10 cellular contexts compared by ENCODE assay signal in genomic region chr1:68010094-68010493, GRCh38. TPM values are rescaled to one million over a fixed set of nuclear protein-coding genes. Genes with fewer than 3 reads are reported as not detected.
A peak's percentile ranks its signal among the peaks of the same experiment; 100 is the strongest.
DNase-seq lines count a peak whose midpoint lies in the region; ATAC-seq and TF ChIP-seq lines count a peak whose summit lies in the region.
"Had no signal": no experiment of that assay in that cellular context is flagged by ENCODE, and none has a peak within 500 bp of the region (broad histone marks: within the 10 kb centered on the region; RNA-seq: fewer than 3 reads in every experiment).

No MANE protein-coding gene starts in this region.

- H2BK20ac ChIP-seq in IMR-90 (ENCODE audit: low read depth, low read length), result no peak overlapping the region

- H3K4me3 ChIP-seq in IMR-90 (ENCODE audit: insufficient read depth, low read depth, low read length) (no peak overlapping the region), WERI-Rb-1 (ENCODE audit: low read depth, low read length) (no peak overlapping the region)

- no peaks in the 10 kb centered on the region for H3K9me3 ChIP-seq in IMR-90 (ENCODE audit: control insufficient read depth, insufficient read depth, low read length)
- H3K9me3 ChIP-seq in WERI-Rb-1 (ENCODE audit: severe bottlenecking), result no peaks in the 10 kb centered on the region

- TF ChIP-seq CTCF in 22Rv1 (IDR thresholded peaks at IDR 0.05) (peak; percentile 38; the same call in 1 of the 2 replicates), IMR-90 (conservative IDR thresholded peaks at IDR 0.05; ENCODE audit: low read depth, low read length) (peak; percentile 58), WERI-Rb-1 (IDR thresholded peaks at IDR 0.05; ENCODE audit: low read depth, low read length) (no peak)

- H3K9ac ChIP-seq in IMR-90 (ENCODE audit: low read depth, low read length), result no peak overlapping the region
- H3K9ac ChIP-seq: KMS-11 had no signal

- no peak overlapping the region for H4K91ac ChIP-seq in IMR-90 (ENCODE audit: insufficient read depth, low read depth, low read length)

- no TSS peak for BruUV-seq in IMR-90 (replicated peaks; lab: Mats Ljungman, UMichigan)

- H2BK15ac ChIP-seq in IMR-90 (ENCODE audit: low read depth, low read length), result no peak overlapping the region

- H3K18ac ChIP-seq in IMR-90 (ENCODE audit: low read depth, low read length), result no peak overlapping the region

- H3K27me3 ChIP-seq in IMR-90 (ENCODE audit: control insufficient read depth, insufficient read depth, low read length), result no peaks in the 10 kb centered on the region
- no peaks in the 10 kb centered on the region for H3K27me3 ChIP-seq in WERI-Rb-1 (ENCODE audit: insufficient read depth, low read depth, severe bottlenecking)

- intact Hi-C loops in IMR-90 (cut with micrococcal nuclease), result loop anchor here (1.0 to 2.0 kb wide), 2 partner anchors 157 to 243 kb away; no protein-coding TSS in a partner anchor
- intact Hi-C loops in left cardiac atrium (cut with DNase I), result loop anchor here (5.0 to 10.0 kb wide), 2 partner anchors 155 to 158 kb away; no protein-coding TSS in a partner anchor

- CTCF ChIA-PET in IMR-90 (lab: Yijun Ruan, JAX), result interaction anchor here (0.6 to 2.0 kb wide), 4 partner anchors 12 to 156 kb away, joined by 3 to 7 read pairs (median 4); no protein-coding TSS in a partner anchor

- no peak overlapping the region for H4K5ac ChIP-seq in IMR-90 (ENCODE audit: low read depth, low read length)

- H2BK5ac ChIP-seq in IMR-90 (ENCODE audit: low read depth, low read length, poor library complexity, severe bottlenecking), result no peak overlapping the region

- H3K14ac ChIP-seq in IMR-90 (replicated peaks; ENCODE audit: low read depth, low read length), result no peak overlapping the region

- no peaks in the 10 kb centered on the region; the same call in 1 of the 2 replicates for H3K4me1 ChIP-seq in IMR-90 (ENCODE audit: control insufficient read depth, insufficient read depth, low read length)

- H3K27ac ChIP-seq in 22Rv1, result no peak overlapping the region
- no peak overlapping the region for H3K27ac ChIP-seq in IMR-90 (ENCODE audit: insufficient read depth, low read length)
- H3K27ac ChIP-seq in WERI-Rb-1, result no peak overlapping the region
- no peak overlapping the region for H3K27ac ChIP-seq in caudate nucleus (ENCODE audit: low read depth, low read length)
- H3K27ac ChIP-seq: KMS-11 had no signal

- H3K36me3 ChIP-seq in IMR-90 (ENCODE audit: control insufficient read depth, insufficient read depth, low read length), result no peaks in the 10 kb centered on the region
- H3K36me3 ChIP-seq in WERI-Rb-1, result no peaks in the 10 kb centered on the region

- TF ChIP-seq POLR2A in IMR-90 (IDR thresholded peaks at IDR 0.05; ENCODE audit: low read depth, low read length), result no peak

- in situ Hi-C loops in IMR-90 (cut with MboI; ENCODE audit: low sequenced_read_pairs) (no loop called here), SK-MEL-5 (cut with HindIII; ENCODE audit: low pct_unique_long_range_greater_than_20kb, low sequenced_read_pairs) (no loop called here)

- ATAC-seq in IMR-90 (ENCODE audit: low read depth) (peak; percentile 59), left cardiac atrium (peak; percentile 38 to 46)

- dilution Hi-C loops in IMR-90 (cut with HindIII; ENCODE audit: low sequenced_read_pairs, unreplicated experiment), result no loop called here

- no peak overlapping the region for H4K8ac ChIP-seq in IMR-90 (ENCODE audit: low read depth in 2 of 2, low read length in 2 of 2)

- H3K9me1 ChIP-seq in IMR-90 (ENCODE audit: insufficient read depth, low read length), result no peaks in the 10 kb centered on the region

- H4K20me1 ChIP-seq in IMR-90 (ENCODE audit: insufficient read depth, low read length), result no peaks in the 10 kb centered on the region

- H3K4ac ChIP-seq in IMR-90 (ENCODE audit: low read depth, low read length), result no peak overlapping the region

- peak; percentile 70 for TF ChIP-seq RAD21 in IMR-90 (IDR thresholded peaks at IDR 0.05; ENCODE audit: low read length)

- POLR2A ChIA-PET in IMR-90 (lab: Charles Lee; ENCODE audit: unreplicated experiment), result no interaction called here

- H2AFZ ChIP-seq in IMR-90 (replicated peaks; ENCODE audit: low read length, poor library complexity), result no peak overlapping the region

- no peak overlapping the region for H2AK5ac ChIP-seq in IMR-90 (ENCODE audit: low read depth, low read length)

- DNase-seq in IMR-90 (peak; percentile 47), SK-MEL-5 (ENCODE audit: low read depth, low spot score) (peak; percentile 42), left cardiac atrium (no peak), WERI-Rb-1 (no peak), caudate nucleus (lab: John Stamatoyannopoulos, UW) (no peak), 8988T (no peak), T-helper 1 cell (no peak)
- DNase-seq: activated CD4-positive, alpha-beta T cell treated with anti-CD3 and anti-CD28 coated beads for 4 hours had no signal

- H3K79me1 ChIP-seq in IMR-90 (ENCODE audit: low read depth in 1 of 2, low read length in 2 of 2), result no peaks in the 10 kb centered on the region

- H3K56ac ChIP-seq in IMR-90 (ENCODE audit: extremely low read depth, insufficient read depth, low read length), result no peak overlapping the region

- H2AK9ac ChIP-seq in IMR-90 (replicated peaks; ENCODE audit: low read depth, low read length, poor library complexity), result no peak overlapping the region

- H3K4me2 ChIP-seq in IMR-90 (ENCODE audit: low read depth, low read length), result no peak overlapping the region
- H3K4me2 ChIP-seq: KMS-11 had no signal

- no peak overlapping the region for H2BK120ac ChIP-seq in IMR-90 (ENCODE audit: low read depth, low read length)

- H3K23ac ChIP-seq in IMR-90 (ENCODE audit: low read depth, low read length), result no peak overlapping the region

TF ChIP-seq in IMR-90, 13 proteins besides CTCF, POLR2A, EP300 and RAD21:
- no peak for TF ChIP-seq ELK1 (IDR thresholded peaks at IDR 0.05; ENCODE audit: borderline replicate concordance, low read depth, low read length)
- TF ChIP-seq RCOR1 (IDR thresholded peaks at IDR 0.05; ENCODE audit: insufficient replicate concordance, low read length), result no peak
- no peak for TF ChIP-seq FOS (IDR thresholded peaks at IDR 0.05; ENCODE audit: low read depth, low read length)
- TF ChIP-seq RFX5 (IDR thresholded peaks at IDR 0.05; ENCODE audit: low read depth, low read length), result no peak
- TF ChIP-seq CHD1 (IDR thresholded peaks at IDR 0.05; ENCODE audit: low read depth, low read length), result no peak
- no peak for TF ChIP-seq USF2 (IDR thresholded peaks at IDR 0.05; ENCODE audit: low read depth, low read length)
- TF ChIP-seq BHLHE40 (IDR thresholded peaks at IDR 0.05; ENCODE audit: low read depth, low read length), result no peak
- TF ChIP-seq SMC3 (IDR thresholded peaks at IDR 0.05; ENCODE audit: low read depth, low read length), result peak; percentile 71

RNA-seq across cellular contexts. Expression of gene DIRAS3, which starts 40.3 kb away (rescaled TPM):
- total RNA-seq in IMR-90 (2012; rRNA removed), result 8.3 and 8.6 TPM in 2 replicates
- 14.5 and 14.6 TPM in 2 replicates for polyA plus RNA-seq in IMR-90 (2012; rRNA removed)
- polyA plus RNA-seq in IMR-90 (2012; cell fraction: cytosol; rRNA removed), result 11.7 and 13.0 TPM in 2 replicates
- 5.9 and 6.8 TPM in 2 replicates for polyA plus RNA-seq in IMR-90 (2012; cell fraction: nucleus; rRNA removed; ENCODE audit: low replicate concordance)
- 0.24 and 0.56 TPM in 2 replicates for total RNA-seq in SK-MEL-5 (2014; rRNA removed; shearing (Covaris generic))
- 0.61 and 1.4 TPM in 2 replicates for polyA plus RNA-seq in SK-MEL-5 (2015; cell fraction: cytosol; rRNA removed)
- 2.5 and 3.7 TPM in 2 replicates for polyA plus RNA-seq in SK-MEL-5 (2015; cell fraction: nucleus; rRNA removed)
- 10 to 100 TPM in 1 of 2 donors, 1 to 10 TPM in 1; 1.4 to 12.3 TPM for total RNA-seq in left cardiac atrium

Comparison
In these comparisons a context has a peak if more than half of its experiments do, and no peak if none do; other contexts are left out.
1. DNase-seq: peak in IMR-90 (single experiment) and SK-MEL-5 (single experiment); none in left cardiac atrium (single experiment), WERI-Rb-1 (single experiment), caudate nucleus (0 of 61), 8988T (single experiment) and T-helper 1 cell (0 of 5).